ENCODE assay signal across 15 cellular contexts in genomic region chr6:149428606-149429005, GRCh38. TPM values are rescaled to one million over a fixed set of nuclear protein-coding genes. Genes with fewer than 3 reads are reported as not detected.
DNase-seq lines count a peak whose midpoint lies in the region; ATAC-seq and TF ChIP-seq lines count a peak whose summit lies in the region.
"Had no signal": no experiment of that assay in that cellular context is flagged by ENCODE, and none has a peak within 500 bp of the region (broad histone marks: within the 10 kb centered on the region; RNA-seq: fewer than 3 reads in every experiment).

No MANE protein-coding gene starts in this region.

- no peaks in the 10 kb centered on the region for H3K9me3 Mint-ChIP-seq in activated CD8-positive, alpha-beta T cell treated with anti-CD3 and anti-CD28 coated beads, Interleukin-2, amount 10 ng/mL, durations not matched to agents 7 days and 5 days (ENCODE audit: insufficient read depth)
- H3K9me3 Mint-ChIP-seq in activated CD8-positive, alpha-beta T cell treated with anti-CD3 and anti-CD28 coated beads for 36 hours, result no peaks in the 10 kb centered on the region
- no peaks in the 10 kb centered on the region for H3K9me3 Mint-ChIP-seq in neural progenitor cell
- H3K9me3 Mint-ChIP-seq: CD14-positive monocyte; CD8-positive, alpha-beta memory T cell had no signal

- peaks cover 19% of the 10 kb centered on the region for H3K4me1 ChIP-seq in neural progenitor cell
- H3K4me1 ChIP-seq: Caco-2, HAP-1 had no signal

- no peak overlapping the region for H3K4me2 ChIP-seq in neural progenitor cell

- H3K36me3 Mint-ChIP-seq in activated CD8-positive, alpha-beta T cell treated with anti-CD3 and anti-CD28 coated beads, Interleukin-2, amount 10 ng/mL, durations not matched to agents 7 days and 5 days (ENCODE audit: low read depth), result no peaks in the 10 kb centered on the region
- no peaks in the 10 kb centered on the region for H3K36me3 Mint-ChIP-seq in activated CD8-positive, alpha-beta T cell treated with anti-CD3 and anti-CD28 coated beads for 36 hours (ENCODE audit: low read depth)
- no peaks in the 10 kb centered on the region for H3K36me3 Mint-ChIP-seq in neural progenitor cell
- H3K36me3 Mint-ChIP-seq: CD14-positive monocyte; CD8-positive, alpha-beta memory T cell had no signal

- no peaks in the 10 kb centered on the region for H4K20me1 ChIP-seq in neural progenitor cell (ENCODE audit: low read depth)

- H3K27ac Mint-ChIP-seq in activated CD8-positive, alpha-beta T cell treated with anti-CD3 and anti-CD28 coated beads, Interleukin-2, amount 10 ng/mL, durations not matched to agents 7 days and 5 days, result peak overlapping the region; percentile 27
- H3K27ac Mint-ChIP-seq in activated CD8-positive, alpha-beta T cell treated with anti-CD3 and anti-CD28 coated beads for 36 hours, result no peak overlapping the region
- peak overlapping the region; percentile 48 for H3K27ac Mint-ChIP-seq in neural progenitor cell
- H3K27ac Mint-ChIP-seq: CD8-positive, alpha-beta memory T cell had no signal

- no peak overlapping the region for H3K4me3 Mint-ChIP-seq in activated CD8-positive, alpha-beta T cell treated with anti-CD3 and anti-CD28 coated beads, Interleukin-2, amount 10 ng/mL, durations not matched to agents 7 days and 5 days
- no peak overlapping the region for H3K4me3 Mint-ChIP-seq in activated CD8-positive, alpha-beta T cell treated with anti-CD3 and anti-CD28 coated beads for 36 hours
- H3K4me3 Mint-ChIP-seq in neural progenitor cell, result no peak overlapping the region
- H3K4me3 Mint-ChIP-seq: CD14-positive monocyte; CD8-positive, alpha-beta memory T cell had no signal

- H3K27me3 Mint-ChIP-seq in activated CD8-positive, alpha-beta T cell treated with anti-CD3 and anti-CD28 coated beads, Interleukin-2, amount 10 ng/mL, durations not matched to agents 7 days and 5 days (ENCODE audit: low read depth), result no peaks in the 10 kb centered on the region
- H3K27me3 Mint-ChIP-seq in activated CD8-positive, alpha-beta T cell treated with anti-CD3 and anti-CD28 coated beads for 36 hours, result no peaks in the 10 kb centered on the region
- peaks cover 18% of the 10 kb centered on the region for H3K27me3 Mint-ChIP-seq in neural progenitor cell (ENCODE audit: insufficient read depth, low read depth)

- peaks cover 7% of the 10 kb centered on the region for H3F3A ChIP-seq in neural progenitor cell (ENCODE audit: low read depth)

- no peak for ATAC-seq in activated CD8-positive, alpha-beta T cell treated with anti-CD3 and anti-CD28 coated beads, Interleukin-2, amount 10 ng/mL, durations not matched to agents 7 days and 5 days
- ATAC-seq in activated CD8-positive, alpha-beta T cell treated with anti-CD3 and anti-CD28 coated beads for 36 hours, result no peak
- ATAC-seq in HG03432 (IDR thresholded peaks at IDR 0.05; ENCODE audit: unreplicated experiment), result no peak
- ATAC-seq: HepG2 had no signal

- no peaks in the 10 kb centered on the region for H3K36me3 ChIP-seq in neural progenitor cell
- H3K36me3 ChIP-seq: HAP-1 had no signal

- POLR2A ChIA-PET in activated CD8-positive, alpha-beta T cell treated with anti-CD3 and anti-CD28 coated beads, Interleukin-2, amount 10 ng/mL, durations not matched to agents 7 days and 5 days (lab: Charles Lee), result no interaction called here
- POLR2A ChIA-PET in activated CD8-positive, alpha-beta T cell treated with anti-CD3 and anti-CD28 coated beads for 36 hours (lab: Charles Lee), result no interaction called here

- DNase-seq in NCI-H2196 (lab: John Stamatoyannopoulos, UW; ENCODE audit: unreplicated experiment), result peak; percentile 12
- no peak for DNase-seq in NCI-H2196 treated with DMSO at 0.1 percent for 48 hours (lab: John Stamatoyannopoulos, UW; ENCODE audit: unreplicated experiment)
- DNase-seq in activated CD8-positive, alpha-beta T cell treated with anti-CD3 and anti-CD28 coated beads, Interleukin-2, amount 10 ng/mL, durations not matched to agents 7 days and 5 days, result no peak
- no peak for DNase-seq in activated CD8-positive, alpha-beta T cell treated with anti-CD3 and anti-CD28 coated beads for 36 hours
- no peak for DNase-seq in neural progenitor cell (ENCODE audit: low spot score)
- no peak for DNase-seq in ureter (ENCODE audit: low spot score)
- no peak for DNase-seq in NCI-H774 (lab: John Stamatoyannopoulos, UW)
- DNase-seq: Caco-2; CD8-positive, alpha-beta memory T cell; GF-D8 had no signal

- no peak overlapping the region for H3K27ac ChIP-seq in neural progenitor cell
- H3K27ac ChIP-seq: 22Rv1 had no signal

- H3K9ac ChIP-seq in neural progenitor cell, result no peak overlapping the region

- no peaks in the 10 kb centered on the region for H3K79me2 ChIP-seq in neural progenitor cell (ENCODE audit: low read depth)

- H3K9me3 ChIP-seq in neural progenitor cell (ENCODE audit: low read depth), result no peaks in the 10 kb centered on the region
- H3K9me3 ChIP-seq: Caco-2, HAP-1 had no signal

- no peak overlapping the region for H3K4me3 ChIP-seq in neural progenitor cell
- H3K4me3 ChIP-seq: HAP-1 had no signal

- peaks cover 11% of the 10 kb centered on the region for H3K4me1 Mint-ChIP-seq in activated CD8-positive, alpha-beta T cell treated with anti-CD3 and anti-CD28 coated beads, Interleukin-2, amount 10 ng/mL, durations not matched to agents 7 days and 5 days (ENCODE audit: low read depth)
- H3K4me1 Mint-ChIP-seq in activated CD8-positive, alpha-beta T cell treated with anti-CD3 and anti-CD28 coated beads for 36 hours (ENCODE audit: low read depth), result peaks cover 4% of the 10 kb centered on the region
- H3K4me1 Mint-ChIP-seq in neural progenitor cell, result peaks cover 25% of the 10 kb centered on the region

- CTCF ChIA-PET in activated CD8-positive, alpha-beta T cell treated with anti-CD3 and anti-CD28 coated beads, Interleukin-2, amount 10 ng/mL, durations not matched to agents 7 days and 5 days (lab: Charles Lee), result interaction anchor here (1.1 to 8.6 kb wide), 3 partner anchors 89 to 399 kb away, joined by 3 to 239 read pairs (median 5); no protein-coding TSS in a partner anchor
- CTCF ChIA-PET in activated CD8-positive, alpha-beta T cell treated with anti-CD3 and anti-CD28 coated beads for 36 hours (lab: Charles Lee), result interaction anchor here (1.0 to 9.5 kb wide), 3 partner anchors 347 to 400 kb away, joined by 3 to 180 read pairs (median 4); no protein-coding TSS in a partner anchor

- intact Hi-C loops in activated CD8-positive, alpha-beta T cell treated with anti-CD3 and anti-CD28 coated beads for 36 hours (cut with micrococcal nuclease), result no loop called here

- no peaks in the 10 kb centered on the region for H3K27me3 ChIP-seq in neural progenitor cell

- TF ChIP-seq CTCF in activated CD8-positive, alpha-beta T cell treated with anti-CD3 and anti-CD28 coated beads for 36 hours (IDR thresholded peaks at IDR 0.05), result no peak
- no peak for TF ChIP-seq CTCF in neural progenitor cell (IDR thresholded peaks at IDR 0.05)

- H2AFZ ChIP-seq in neural progenitor cell (replicated peaks), result peak overlapping the region; percentile 50

RNA-seq across cellular contexts. Expression of gene SUMO4, which starts 28.5 kb away (rescaled TPM):
- 10 to 100 TPM; 10.1 TPM for total RNA-seq in activated CD8-positive, alpha-beta T cell treated with anti-CD3 and anti-CD28 coated beads, Interleukin-2, amount 10 ng/mL, durations not matched to agents 7 days and 5 days
- 1 to 10 TPM; 3.7 to 4.7 TPM for total RNA-seq in activated CD8-positive, alpha-beta T cell treated with anti-CD3 and anti-CD28 coated beads for 36 hours
- total RNA-seq in neural progenitor cell (ENCODE audit: low replicate concordance), result 0.82 and 2.3 TPM in 2 replicates
- total RNA-seq in ureter, result 5.0 TPM

RNA-seq across cellular contexts. Expression of gene ZC3H12D, which starts 56.2 kb away (rescaled TPM):
- total RNA-seq in activated CD8-positive, alpha-beta T cell treated with anti-CD3 and anti-CD28 coated beads, Interleukin-2, amount 10 ng/mL, durations not matched to agents 7 days and 5 days, result 1 to 10 TPM; 6.0 to 6.1 TPM
- total RNA-seq in activated CD8-positive, alpha-beta T cell treated with anti-CD3 and anti-CD28 coated beads for 36 hours, result 10 to 100 TPM; 37.7 to 39.0 TPM
- total RNA-seq in neural progenitor cell (ENCODE audit: low replicate concordance) (0.03 TPM in 1 of 2 replicates, not detected in the other), ureter (2.4 TPM)

Comparison
In these comparisons a context has a peak if more than half of its experiments do, and no peak if none do; other contexts are left out.
1. RNA of gene ZC3H12D, which starts 56.2 kb away (total RNA-seq): 37.7 to 39.0 TPM in activated CD8-positive, alpha-beta T cell treated with anti-CD3 and anti-CD28 coated beads for 36 hours; 6.0 to 6.1 TPM in activated CD8-positive, alpha-beta T cell treated with anti-CD3 and anti-CD28 coated beads, Interleukin-2, amount 10 ng/mL, durations not matched to agents 7 days and 5 days, 2.4 TPM in ureter (single experiment) and 0.03 TPM in neural progenitor cell; every median in the first group is over 4 times any median in the second.